Comparison of ENCODE assay signal across 12 cellular contexts in genomic region chr12:107356266-107356936, GRCh38.
A peak's percentile ranks its signal among the peaks of the same experiment; 100 is the strongest.
DNase-seq lines count a peak whose midpoint lies in the region; ATAC-seq and TF ChIP-seq lines count a peak whose summit lies in the region.
"Had no signal": no experiment of that assay in that cellular context is flagged by ENCODE, and none has a peak within 500 bp of the region (broad histone marks: within the 10 kb centered on the region; RNA-seq: fewer than 3 reads in every experiment).

No MANE protein-coding gene starts in this region.

- CTCF ChIA-PET in HEK293 (lab: Yijun Ruan, JAX), result interaction anchor here (0.6 to 1.5 kb wide), 7 partner anchors 12 to 1077 kb away, joined by 3 to 4 read pairs (median 3); no protein-coding TSS in a partner anchor

- H3K4me1 Mint-ChIP-seq in activated naive CD8-positive, alpha-beta T cell treated with anti-CD3 and anti-CD28 coated beads, Interleukin-2, amount 50 U/mL, for 24 hours, result peaks cover 76% of the 10 kb centered on the region

- POLR2A ChIA-PET in HEK293 (lab: Yijun Ruan, JAX), result interaction anchor here (1.3 kb wide), 1 partner anchor 37 kb away, joined by 6 read pairs; no protein-coding TSS in a partner anchor

- DNase-seq in AG20443 (ENCODE audit: low spot score) (peak; percentile 70), iris pigment epithelial cell (ENCODE audit: low read depth) (peak; percentile 93), NCI-H1417 treated with DMSO at 0.1 percent for 48 hours (lab: John Stamatoyannopoulos, UW) (no peak)
- no peak for DNase-seq in activated naive CD8-positive, alpha-beta T cell treated with anti-CD3 and anti-CD28 coated beads, Interleukin-2, amount 50 U/mL, for 24 hours
- DNase-seq: DMS153, NCI-H146, retina, T1000, upper lobe of right lung had no signal

- no peak overlapping the region for H3K4me3 ChIP-seq in HEK293 (ENCODE audit: low read depth, low read length)
- H3K4me3 ChIP-seq in gastroesophageal sphincter, result no peak overlapping the region
- H3K4me3 ChIP-seq: upper lobe of right lung had no signal

- peak; percentile 44 for ATAC-seq in activated naive CD8-positive, alpha-beta T cell treated with anti-CD3 and anti-CD28 coated beads, Interleukin-2, amount 50 U/mL, for 24 hours
- no peak for ATAC-seq in HG03159 (IDR thresholded peaks at IDR 0.05; ENCODE audit: unreplicated experiment)
- no peak for ATAC-seq in gastroesophageal sphincter
- ATAC-seq: upper lobe of right lung had no signal

- no peaks in the 10 kb centered on the region for H3K9me3 ChIP-seq in HEK293 (ENCODE audit: control insufficient read depth, insufficient read depth, low read depth, low read length)
- peaks cover 0 to under 1% (median 0%) of the 10 kb centered on the region in 3 donors for H3K9me3 ChIP-seq in gastroesophageal sphincter
- H3K9me3 ChIP-seq: upper lobe of right lung had no signal

- TF ChIP-seq EP300 in gastroesophageal sphincter (IDR thresholded peaks at IDR 0.05), result no peak

- TF ChIP-seq POLR2A in gastroesophageal sphincter (IDR thresholded peaks at IDR 0.05), result no peak

- peaks cover 7% of the 10 kb centered on the region for H3K9me3 Mint-ChIP-seq in activated naive CD8-positive, alpha-beta T cell treated with anti-CD3 and anti-CD28 coated beads, Interleukin-2, amount 50 U/mL, for 24 hours

- H3K27me3 ChIP-seq in gastroesophageal sphincter, result peaks cover 37% of the 10 kb centered on the region

- H3K36me3 ChIP-seq in HEK293 (ENCODE audit: control insufficient read depth in 2 of 2, insufficient read depth in 1 of 2, low read length in 2 of 2), result no peaks in the 10 kb centered on the region
- no peaks in the 10 kb centered on the region for H3K36me3 ChIP-seq in gastroesophageal sphincter
- H3K36me3 ChIP-seq: upper lobe of right lung had no signal

- no peak overlapping the region for H3K27ac Mint-ChIP-seq in activated naive CD8-positive, alpha-beta T cell treated with anti-CD3 and anti-CD28 coated beads, Interleukin-2, amount 50 U/mL, for 24 hours

- WGBS in gastroesophageal sphincter (ENCODE audit: low coverage in 1 of 2), 2 donors, result 24 to 50% methylated on average over 6 to 7 of the region's 7 CpGs

- peaks cover 4% of the 10 kb centered on the region for H3K36me3 Mint-ChIP-seq in activated naive CD8-positive, alpha-beta T cell treated with anti-CD3 and anti-CD28 coated beads, Interleukin-2, amount 50 U/mL, for 24 hours (ENCODE audit: low read depth)

- H3K27me3 Mint-ChIP-seq in activated naive CD8-positive, alpha-beta T cell treated with anti-CD3 and anti-CD28 coated beads, Interleukin-2, amount 50 U/mL, for 24 hours, result no peaks in the 10 kb centered on the region

- TF ChIP-seq CTCF in HEK293 (tag by site-specific recombination; IDR thresholded peaks at IDR 0.05), result no peak
- no peak for TF ChIP-seq CTCF in gastroesophageal sphincter (IDR thresholded peaks at IDR 0.05)

- H3K4me1 ChIP-seq in HEK293 (ENCODE audit: control insufficient read depth, insufficient read depth, low read length) (peaks cover 4% of the 10 kb centered on the region; the same call in 1 of the 2 replicates), gastroesophageal sphincter (no peaks in the 10 kb centered on the region)
- H3K4me1 ChIP-seq: upper lobe of right lung had no signal

- no peak overlapping the region for H3K4me3 Mint-ChIP-seq in activated naive CD8-positive, alpha-beta T cell treated with anti-CD3 and anti-CD28 coated beads, Interleukin-2, amount 50 U/mL, for 24 hours

- no peak overlapping the region for H3K27ac ChIP-seq in HEK293 (ENCODE audit: extremely low read depth, low read depth, low read length)
- H3K27ac ChIP-seq in gastroesophageal sphincter, result no peak overlapping the region
- H3K27ac ChIP-seq: upper lobe of right lung had no signal

TF ChIP-seq in HEK293, 187 proteins besides CTCF, POLR2A, EP300 and RAD21:
- 0 out of 2 replicates have a peak, but pooled peaks have one; percentile 33 for TF ChIP-seq ZNF600 (tag by site-specific recombination; IDR thresholded peaks at IDR 0.05)
- peak; percentile 87 for TF ChIP-seq ZIC2 (tag by site-specific recombination; IDR thresholded peaks at IDR 0.05)
- TF ChIP-seq ZNF664 (tag by site-specific recombination; IDR thresholded peaks at IDR 0.05), result peak; percentile 89
- no peak for TF ChIP-seq ZNF837 (tag by site-specific recombination; IDR thresholded peaks at IDR 0.05)

Comparison
In these comparisons a context has a peak if more than half of its experiments do, and no peak if none do; other contexts are left out.
1. DNase-seq: peak in AG20443 (single experiment) and iris pigment epithelial cell (single experiment); none in activated naive CD8-positive, alpha-beta T cell treated with anti-CD3 and anti-CD28 coated beads, Interleukin-2, amount 50 U/mL, for 24 hours (single experiment) and NCI-H1417 treated with DMSO at 0.1 percent for 48 hours (single experiment).